In the genomic region with DNA sequence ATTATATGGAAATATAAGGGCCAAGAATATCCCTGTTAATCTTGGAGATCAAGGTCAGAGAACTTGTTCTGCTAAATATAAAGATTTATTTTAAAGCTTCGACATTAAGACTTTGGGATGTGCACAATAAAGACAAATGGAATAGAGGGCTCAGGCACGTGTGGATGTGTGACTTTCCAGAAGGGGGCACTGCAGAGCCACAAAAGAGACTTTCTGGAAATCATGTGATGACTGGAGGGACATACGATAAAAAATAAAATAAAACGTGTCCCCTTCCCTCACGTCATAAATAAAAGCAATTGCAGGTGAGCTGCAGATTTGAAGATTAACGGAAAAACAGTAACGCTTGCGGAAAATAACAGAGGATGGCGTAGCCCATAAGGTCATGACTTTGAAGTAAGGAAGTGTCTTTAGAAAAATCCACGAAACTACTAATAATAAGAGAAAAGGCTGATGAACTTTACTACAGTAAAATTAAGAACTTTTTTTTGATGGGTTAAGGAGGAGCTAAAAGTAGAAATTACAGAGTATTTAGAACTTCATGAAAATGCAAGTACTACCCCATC, we compare ENCODE assay signal across 8 cellular contexts. TPM values are rescaled to one million over a fixed set of nuclear protein-coding genes. Genes with fewer than 3 reads are reported as not detected.
DNase-seq lines count a peak whose midpoint lies in the region; FAIRE-seq and TF ChIP-seq lines count a peak whose summit lies in the region.

No MANE protein-coding gene starts in this region.

- H2AFZ ChIP-seq in neuronal stem cell (ENCODE audit: low read length): no peak overlapping the region

- H3K18ac ChIP-seq in neuronal stem cell (ENCODE audit: low read length): no peak overlapping the region

- H2BK15ac ChIP-seq in neuronal stem cell (ENCODE audit: low read length): no peak overlapping the region

- H3K4me2 ChIP-seq in neuronal stem cell (ENCODE audit: insufficient read depth, low read length, poor library complexity, severe bottlenecking): no peak overlapping the region

- H4K91ac ChIP-seq in neuronal stem cell (ENCODE audit: low read depth, low read length, poor library complexity): no peak overlapping the region

- no peak overlapping the region for H3K14ac ChIP-seq in neuronal stem cell (ENCODE audit: low read length)

- TF ChIP-seq EP300 in stomach (IDR thresholded peaks at IDR 0.05): no peak

- no peak overlapping the region for H3K9ac ChIP-seq in neuronal stem cell (ENCODE audit: low read depth, low read length, poor library complexity)

- no peak overlapping the region for H2BK5ac ChIP-seq in neuronal stem cell (ENCODE audit: low read length)

- no peaks in the 10 kb centered on the region for H3K79me1 ChIP-seq in neuronal stem cell (ENCODE audit: low read depth, low read length)

- H3K9me3 ChIP-seq in stomach (no peaks in the 10 kb centered on the region), neuronal stem cell (replicated peaks in 1 of 2; ENCODE audit: control insufficient read depth in 2 of 2, insufficient read depth in 1 of 2, low read depth in 1 of 2, low read length in 2 of 2) (no peaks in the 10 kb centered on the region)

- H2BK120ac ChIP-seq in neuronal stem cell (ENCODE audit: low read depth, low read length): no peak overlapping the region

- H3K27ac ChIP-seq in stomach (no peak overlapping the region), neuronal stem cell (replicated peaks; ENCODE audit: low read length) (no peak overlapping the region)

- no peak overlapping the region for H4K8ac ChIP-seq in neuronal stem cell (ENCODE audit: low read depth, low read length)

- H3K27me3 ChIP-seq in stomach: no peaks in the 10 kb centered on the region
- peaks cover 0 to 17% (median 0%) of the 10 kb centered on the region in 3 experiments for H3K27me3 ChIP-seq in neuronal stem cell (ENCODE audit: control insufficient read depth in 3 of 3, insufficient read depth in 3 of 3, low read depth in 1 of 3, low read length in 3 of 3)

- intact Hi-C loops in stomach (cut with DNase I; ENCODE audit: low total_unique reads): no loop called here

- H3K36me3 ChIP-seq in stomach: no peaks in the 10 kb centered on the region
- no peaks in the 10 kb centered on the region for H3K36me3 ChIP-seq in neuronal stem cell (replicated peaks in 1 of 2; ENCODE audit: control insufficient read depth in 2 of 2, insufficient read depth in 2 of 2, low read length in 2 of 2)

- H3K4me1 ChIP-seq in stomach (no peaks in the 10 kb centered on the region), neuronal stem cell (ENCODE audit: control insufficient read depth in 2 of 2, insufficient read depth in 1 of 2, low read depth in 1 of 2, low read length in 2 of 2) (no peaks in the 10 kb centered on the region)

- peak; percentile 76 for DNase-seq in CD1c-positive myeloid dendritic cell (ENCODE audit: extremely low spot score)
- DNase-seq in HFF-Myc (ENCODE audit: extremely low read depth, low read depth): no peak
- DNase-seq in T-helper 9 cell: peak; percentile 50
- DNase-seq in cardiac fibroblast (ENCODE audit: low read depth in 2 of 2): peak; percentile 50 to 68
- peak; percentile 58 to 76 for DNase-seq in lung microvascular endothelial cell (ENCODE audit: low read depth in 2 of 2)
- DNase-seq in stomach: peak; percentile 57
- no peak for DNase-seq in H54 (ENCODE audit: insufficient read length, low spot score)
- DNase-seq in neuronal stem cell (ENCODE audit: low spot score): no peak

- H2BK12ac ChIP-seq in neuronal stem cell (ENCODE audit: low read length): no peak overlapping the region

- H3K4ac ChIP-seq in neuronal stem cell (ENCODE audit: low read length): no peak overlapping the region

- no peak for TF ChIP-seq POLR2A in stomach (IDR thresholded peaks at IDR 0.05)
- no peak for TF ChIP-seq POLR2A in H54 (IDR thresholded peaks at IDR 0.05; ENCODE audit: low read depth, low read length)

- peak; percentile 47 for TF ChIP-seq CTCF in HFF-Myc (IDR thresholded peaks at IDR 0.05; ENCODE audit: low read depth, low read length, missing control alignments)
- peak; percentile 54 for TF ChIP-seq CTCF in cardiac fibroblast (IDR thresholded peaks at IDR 0.05; ENCODE audit: low read depth, low read length)
- peak in 5 of 7 experiments; percentile 31 to 54 (median 52) for TF ChIP-seq CTCF in stomach (IDR thresholded peaks at IDR 0.05)

- no peak overlapping the region for H2AK5ac ChIP-seq in neuronal stem cell (ENCODE audit: low read depth, low read length)

- FAIRE-seq in H54 (lab: Jason Lieb, UNC): no peak

- H3K23ac ChIP-seq in neuronal stem cell (ENCODE audit: low read depth, low read length, poor library complexity): no peak overlapping the region

- WGBS in stomach, 5 donors: 33 to 42% (median 39%) methylated on average over 10 of the region's 10 CpGs
- WGBS in neuronal stem cell (ENCODE audit: extremely low coverage in 2 of 2, insufficient read length in 2 of 2, insufficient replicate concordance in 1 of 2), 2 donors: no CpG with 5 or more reads among the region's 10 CpGs

- no peak overlapping the region for H3K4me3 ChIP-seq in HFF-Myc (replicated peaks; ENCODE audit: low read depth, low read length)
- no peak overlapping the region for H3K4me3 ChIP-seq in cardiac fibroblast (replicated peaks in 1 of 2; ENCODE audit: low read depth in 2 of 2, low read length in 2 of 2)
- no peak overlapping the region for H3K4me3 ChIP-seq in stomach
- H3K4me3 ChIP-seq in neuronal stem cell (ENCODE audit: low read length in 2 of 2): no peak overlapping the region

RNA-seq across cellular contexts. Expression of a gene that starts 9.4 kb away (rescaled TPM):
- total RNA-seq in lung microvascular endothelial cell (7.0 and 9.1 TPM in 2 replicates), stomach (100 to 1,000 TPM in 1 of 5 donors, 10 to 100 TPM in 4; 33.8 to 505 (median 65.9) TPM)
- 10 to 100 TPM in 2 of 3 donors, 1 to 10 TPM in 1; 6.6 to 23.8 (median 20.1) TPM for polyA plus RNA-seq in stomach
- 17.4 TPM for polyA plus RNA-seq in neuronal stem cell (2013, experiment 1 of 2)
- polyA plus RNA-seq in neuronal stem cell (2013, experiment 2 of 2): 18.1 TPM

RNA-seq across cellular contexts. Expression of a gene that starts 41.2 kb away (rescaled TPM):
- total RNA-seq in lung microvascular endothelial cell: 8.1 and 11.9 TPM in 2 replicates
- 10 to 100 TPM in 3 of 5 donors, 1 to 10 TPM in 2; 6.4 to 20.3 (median 10.1) TPM for total RNA-seq in stomach
- polyA plus RNA-seq in stomach: 10 to 100 TPM in 2 of 3 donors, 1 to 10 TPM in 1; 2.9 to 18.2 (median 15.3) TPM
- polyA plus RNA-seq in neuronal stem cell (2013, experiment 1 of 2): 1.3 TPM
- polyA plus RNA-seq in neuronal stem cell (2013, experiment 2 of 2): 1.6 TPM

RNA-seq across cellular contexts. Expression of a gene that starts 55.6 kb away (rescaled TPM):
- total RNA-seq in lung microvascular endothelial cell (32.7 and 39.7 TPM in 2 replicates), stomach (100 to 1,000 TPM in 1 of 5 donors, 10 to 100 TPM in 4; 31.2 to 151 (median 70.1) TPM)
- 10 to 100 TPM; 16.6 to 20.9 (median 18.1) TPM for polyA plus RNA-seq in stomach
- 30.7 TPM for polyA plus RNA-seq in neuronal stem cell (2013, experiment 1 of 2)
- 30.5 TPM for polyA plus RNA-seq in neuronal stem cell (2013, experiment 2 of 2)

Comparison
In these comparisons a context has a peak if more than half of its experiments do, and no peak if none do; other contexts are left out.
1. DNase-seq: peak in CD1c-positive myeloid dendritic cell (single experiment), T-helper 9 cell (single experiment), cardiac fibroblast (2 of 2), lung microvascular endothelial cell (2 of 2) and stomach (single experiment); none in HFF-Myc (single experiment), H54 (single experiment) and neuronal stem cell (single experiment).
2. Peak in every context shown above with its lines, with median percentiles within 50 percentile points of each other: CTCF ChIP-seq.